In the genomic region with DNA sequence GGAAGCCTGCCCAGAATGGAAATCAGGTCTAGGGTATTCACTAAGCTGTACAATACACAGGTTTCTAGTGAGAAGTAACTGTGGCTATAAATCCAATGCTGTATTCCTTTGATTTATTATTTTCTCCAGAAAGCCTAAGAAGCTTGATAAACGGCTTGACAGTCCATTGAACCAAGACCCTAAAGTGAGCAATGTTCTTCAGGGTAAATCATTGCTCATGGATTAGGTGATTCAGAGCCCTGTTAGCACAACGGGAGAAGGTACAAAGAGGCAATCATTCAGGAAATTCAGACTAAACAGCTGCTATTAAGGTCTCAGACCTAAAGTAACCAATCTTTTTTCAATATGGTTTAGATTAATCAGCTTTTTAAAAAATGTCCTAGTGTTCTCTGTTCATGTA, we compare ENCODE assay signal across 24 cellular contexts.
"Had no signal": no experiment of that assay in that cellular context is flagged by ENCODE, and none has a peak within 500 bp of the region (broad histone marks: within the 10 kb centered on the region; RNA-seq: fewer than 3 reads in every experiment).

No MANE protein-coding gene starts in this region.

- H3K4me1 ChIP-seq: gastroesophageal sphincter, psoas muscle, sigmoid colon, suprapubic skin, thyroid gland had no signal

- DNase-seq: cerebellar nuclear complex; effector memory CD8-positive, alpha-beta T cell; esophagus squamous epithelium; foreskin fibroblast; immature natural killer cell; left colon; psoas muscle; sigmoid colon; stimulated activated CD4-positive, alpha-beta T cell treated with anti-CD3 and anti-CD28 coated beads, Interleukin-12 subunit alpha, Interleukin-12 subunit beta, amount 100 ng/mL, for 4 hours; stimulated activated naive CD4-positive, alpha-beta T cell treated with Interleukin-2 at 50 U/mL for 16 hours; thyroid gland had no signal

- H3K4me3 Mint-ChIP-seq: dendritic cell treated with granulocyte-macrophage colony-stimulating factor and Interleukin-4, amounts not matched to agents 40 ng/mL and 50 ng/mL, for 4 days; effector memory CD8-positive, alpha-beta T cell; immature natural killer cell; memory B cell; mesothelial cell of epicardium; nephron; type B pancreatic cell had no signal

- H3K27me3 ChIP-seq: gastroesophageal sphincter, neutrophil, sigmoid colon, suprapubic skin, thyroid gland had no signal

- H3K27ac ChIP-seq: epithelial cell of prostate, esophagus squamous epithelium, gastroesophageal sphincter, neutrophil, psoas muscle, sigmoid colon, skin epidermis, suprapubic skin, thyroid gland had no signal

- H3K27ac Mint-ChIP-seq: dendritic cell treated with granulocyte-macrophage colony-stimulating factor and Interleukin-4, amounts not matched to agents 40 ng/mL and 50 ng/mL, for 4 days; effector memory CD8-positive, alpha-beta T cell; immature natural killer cell; memory B cell; mesothelial cell of epicardium; type B pancreatic cell had no signal

- ATAC-seq: effector memory CD8-positive, alpha-beta T cell; gastroesophageal sphincter; left colon; psoas muscle had no signal

- H3K4me3 ChIP-seq: esophagus squamous epithelium, gastroesophageal sphincter, psoas muscle, sigmoid colon, skin epidermis, suprapubic skin, thyroid gland had no signal

- H3K36me3 Mint-ChIP-seq: immature natural killer cell, memory B cell, mesothelial cell of epicardium, type B pancreatic cell had no signal

- FAIRE-seq: colon, keratinocyte, urothelium cell line had no signal

- H3K27me3 Mint-ChIP-seq: dendritic cell treated with granulocyte-macrophage colony-stimulating factor and Interleukin-4, amounts not matched to agents 40 ng/mL and 50 ng/mL, for 4 days had no signal

- H3K36me3 ChIP-seq: esophagus squamous epithelium, gastroesophageal sphincter, neutrophil, sigmoid colon, suprapubic skin, thyroid gland had no signal

- H3K9me3 Mint-ChIP-seq: dendritic cell treated with granulocyte-macrophage colony-stimulating factor and Interleukin-4, amounts not matched to agents 40 ng/mL and 50 ng/mL, for 4 days; effector memory CD8-positive, alpha-beta T cell; memory B cell; mesothelial cell of epicardium; nephron; type B pancreatic cell had no signal

- H3K4me1 Mint-ChIP-seq: immature natural killer cell, mesothelial cell of epicardium had no signal

- H3K9me3 ChIP-seq: esophagus squamous epithelium, gastroesophageal sphincter, neutrophil, psoas muscle, sigmoid colon, suprapubic skin, thyroid gland had no signal
